Comparison of ENCODE assay signal across 8 cellular contexts in the genomic region with DNA sequence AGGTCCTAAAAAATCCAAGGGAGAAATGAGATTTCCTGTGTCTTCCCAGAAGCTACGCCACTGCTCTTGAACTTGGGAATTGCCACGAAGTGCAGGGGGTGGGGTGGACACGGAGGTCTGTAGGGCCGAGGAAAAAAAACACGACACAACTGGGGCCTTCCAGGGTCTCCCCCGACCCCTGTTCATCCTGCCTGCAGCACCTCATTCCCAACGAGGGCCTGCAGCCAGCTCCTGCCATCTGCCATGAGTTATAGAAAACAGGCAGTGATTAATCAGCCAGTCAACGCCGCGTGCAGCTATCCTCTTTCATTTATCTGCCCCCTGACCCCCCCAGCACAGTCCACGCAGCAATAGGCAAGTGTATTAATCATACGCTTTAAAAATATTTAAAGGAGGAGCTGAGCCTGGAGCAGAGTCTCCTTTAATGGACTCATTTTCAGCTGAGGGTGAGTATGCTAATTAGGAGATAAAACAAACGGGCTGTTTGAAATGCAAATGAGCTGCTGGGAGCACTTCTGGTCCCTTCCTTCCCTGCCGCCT.
A peak's percentile ranks its signal among the peaks of the same experiment; 100 is the strongest.
DNase-seq lines count a peak whose midpoint lies in the region; ATAC-seq and TF ChIP-seq lines count a peak whose summit lies in the region.

No MANE protein-coding gene starts in this region.

- H3K36me3 ChIP-seq in kidney epithelial cell (ENCODE audit: control insufficient read depth, insufficient read depth, low read length) = no peaks in the 10 kb centered on the region
- H3K36me3 ChIP-seq in testis (ENCODE audit: low read depth, missing control alignments) = no peaks in the 10 kb centered on the region

- peak; percentile 39 for ATAC-seq in GM21825 (IDR thresholded peaks at IDR 0.05; ENCODE audit: unreplicated experiment)

- TF ChIP-seq CTCF in C4-2B (conservative IDR thresholded peaks at IDR 0.05) = no peak
- no peak for TF ChIP-seq CTCF in kidney epithelial cell (IDR thresholded peaks at IDR 0.05; ENCODE audit: insufficient read depth, low read length, poor library complexity, severe bottlenecking)
- TF ChIP-seq CTCF in testis (IDR thresholded peaks at IDR 0.05) = no peak

- H3K4me3 ChIP-seq in kidney epithelial cell (ENCODE audit: low read depth, low read length) = no peak overlapping the region
- H3K4me3 ChIP-seq in testis = no peak overlapping the region

- DNase-seq in NCI-H510A (lab: John Stamatoyannopoulos, UW) (peak; percentile 84), anterior cingulate cortex (lab: John Stamatoyannopoulos, UW) (peak in 34 of 58 donors; percentile 15 to 81 (median 55)), kidney epithelial cell (ENCODE audit: low read depth) (peak; percentile 78), testis (peak; percentile 82), NCI-H187 (lab: John Stamatoyannopoulos, UW) (no peak), GDM1 (lab: John Stamatoyannopoulos, UW) (no peak)

- TF ChIP-seq POLR2A in testis (IDR thresholded peaks at IDR 0.05) = peak; percentile 56

- H3K27ac ChIP-seq in C4-2B (peak overlapping the region; percentile 42), testis (no peak overlapping the region)

- intact Hi-C loops in testis (cut with DNase I; ENCODE audit: low total_unique reads) = no loop called here

- peaks cover 12% of the 10 kb centered on the region for H3K27me3 ChIP-seq in kidney epithelial cell (ENCODE audit: control insufficient read depth, insufficient read depth, low read length)
- H3K27me3 ChIP-seq in testis = no peaks in the 10 kb centered on the region

- H3K9me3 ChIP-seq in testis = no peaks in the 10 kb centered on the region

- 7 to 11% methylated on average over 14 of the region's 14 CpGs for WGBS in testis, 2 donors

- H3K4me1 ChIP-seq in testis = peaks cover 8% of the 10 kb centered on the region

Comparison
In these comparisons a context has a peak if more than half of its experiments do, and no peak if none do; other contexts are left out.
1. DNase-seq: peak in NCI-H510A (single experiment), anterior cingulate cortex (34 of 58), kidney epithelial cell (single experiment) and testis (single experiment); none in NCI-H187 (0 of 2) and GDM1 (single experiment).